ENCODE assay signal across 2 cellular contexts in genomic region chr2:235511751-235512698, GRCh38.
TF ChIP-seq lines count a peak whose summit lies in the region.

No MANE protein-coding gene starts in this region.

TF ChIP-seq in HEK293, 187 proteins besides CTCF, POLR2A, EP300 and RAD21:
- TF ChIP-seq, protein P1, sequence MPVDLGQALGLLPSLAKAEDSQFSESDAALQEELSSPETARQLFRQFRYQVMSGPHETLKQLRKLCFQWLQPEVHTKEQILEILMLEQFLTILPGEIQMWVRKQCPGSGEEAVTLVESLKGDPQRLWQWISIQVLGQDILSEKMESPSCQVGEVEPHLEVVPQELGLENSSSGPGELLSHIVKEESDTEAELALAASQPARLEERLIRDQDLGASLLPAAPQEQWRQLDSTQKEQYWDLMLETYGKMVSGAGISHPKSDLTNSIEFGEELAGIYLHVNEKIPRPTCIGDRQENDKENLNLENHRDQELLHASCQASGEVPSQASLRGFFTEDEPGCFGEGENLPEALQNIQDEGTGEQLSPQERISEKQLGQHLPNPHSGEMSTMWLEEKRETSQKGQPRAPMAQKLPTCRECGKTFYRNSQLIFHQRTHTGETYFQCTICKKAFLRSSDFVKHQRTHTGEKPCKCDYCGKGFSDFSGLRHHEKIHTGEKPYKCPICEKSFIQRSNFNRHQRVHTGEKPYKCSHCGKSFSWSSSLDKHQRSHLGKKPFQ (tag by site-specific recombination; IDR thresholded peaks at IDR 0.05): peak; percentile 88
- TF ChIP-seq, protein P2, sequence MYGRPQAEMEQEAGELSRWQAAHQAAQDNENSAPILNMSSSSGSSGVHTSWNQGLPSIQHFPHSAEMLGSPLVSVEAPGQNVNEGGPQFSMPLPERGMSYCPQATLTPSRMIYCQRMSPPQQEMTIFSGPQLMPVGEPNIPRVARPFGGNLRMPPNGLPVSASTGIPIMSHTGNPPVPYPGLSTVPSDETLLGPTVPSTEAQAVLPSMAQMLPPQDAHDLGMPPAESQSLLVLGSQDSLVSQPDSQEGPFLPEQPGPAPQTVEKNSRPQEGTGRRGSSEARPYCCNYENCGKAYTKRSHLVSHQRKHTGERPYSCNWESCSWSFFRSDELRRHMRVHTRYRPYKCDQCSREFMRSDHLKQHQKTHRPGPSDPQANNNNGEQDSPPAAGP (tag by site-specific recombination; IDR thresholded peaks at IDR 0.05): no peak
- TF ChIP-seq ZNF664 (tag by site-specific recombination; IDR thresholded peaks at IDR 0.05): no peak
- TF ChIP-seq GLIS1 (tag by site-specific recombination; IDR thresholded peaks at IDR 0.05): no peak
- TF ChIP-seq BCL11A (tag by site-specific recombination; IDR thresholded peaks at IDR 0.05; ENCODE audit: low read depth): no peak
- TF ChIP-seq, protein P3, sequence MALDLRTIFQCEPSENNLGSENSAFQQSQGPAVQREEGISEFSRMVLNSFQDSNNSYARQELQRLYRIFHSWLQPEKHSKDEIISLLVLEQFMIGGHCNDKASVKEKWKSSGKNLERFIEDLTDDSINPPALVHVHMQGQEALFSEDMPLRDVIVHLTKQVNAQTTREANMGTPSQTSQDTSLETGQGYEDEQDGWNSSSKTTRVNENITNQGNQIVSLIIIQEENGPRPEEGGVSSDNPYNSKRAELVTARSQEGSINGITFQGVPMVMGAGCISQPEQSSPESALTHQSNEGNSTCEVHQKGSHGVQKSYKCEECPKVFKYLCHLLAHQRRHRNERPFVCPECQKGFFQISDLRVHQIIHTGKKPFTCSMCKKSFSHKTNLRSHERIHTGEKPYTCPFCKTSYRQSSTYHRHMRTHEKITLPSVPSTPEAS (tag by site-specific recombination; IDR thresholded peaks at IDR 0.05): peak; percentile 83
- TF ChIP-seq KLF16 (tag by site-specific recombination; IDR thresholded peaks at IDR 0.05): no peak
- no peak for TF ChIP-seq ZNF175 (tag by site-specific recombination; IDR thresholded peaks at IDR 0.05)

TF ChIP-seq in WTC11, 78 proteins besides CTCF, POLR2A, EP300 and RAD21 (continued from another document):
- TF ChIP-seq MYBL2 (CRISPR knock-in tag; IDR thresholded peaks at IDR 0.05): no peak
- no peak for TF ChIP-seq ZSCAN18 (CRISPR knock-in tag; IDR thresholded peaks at IDR 0.05)
- TF ChIP-seq, protein P4, sequence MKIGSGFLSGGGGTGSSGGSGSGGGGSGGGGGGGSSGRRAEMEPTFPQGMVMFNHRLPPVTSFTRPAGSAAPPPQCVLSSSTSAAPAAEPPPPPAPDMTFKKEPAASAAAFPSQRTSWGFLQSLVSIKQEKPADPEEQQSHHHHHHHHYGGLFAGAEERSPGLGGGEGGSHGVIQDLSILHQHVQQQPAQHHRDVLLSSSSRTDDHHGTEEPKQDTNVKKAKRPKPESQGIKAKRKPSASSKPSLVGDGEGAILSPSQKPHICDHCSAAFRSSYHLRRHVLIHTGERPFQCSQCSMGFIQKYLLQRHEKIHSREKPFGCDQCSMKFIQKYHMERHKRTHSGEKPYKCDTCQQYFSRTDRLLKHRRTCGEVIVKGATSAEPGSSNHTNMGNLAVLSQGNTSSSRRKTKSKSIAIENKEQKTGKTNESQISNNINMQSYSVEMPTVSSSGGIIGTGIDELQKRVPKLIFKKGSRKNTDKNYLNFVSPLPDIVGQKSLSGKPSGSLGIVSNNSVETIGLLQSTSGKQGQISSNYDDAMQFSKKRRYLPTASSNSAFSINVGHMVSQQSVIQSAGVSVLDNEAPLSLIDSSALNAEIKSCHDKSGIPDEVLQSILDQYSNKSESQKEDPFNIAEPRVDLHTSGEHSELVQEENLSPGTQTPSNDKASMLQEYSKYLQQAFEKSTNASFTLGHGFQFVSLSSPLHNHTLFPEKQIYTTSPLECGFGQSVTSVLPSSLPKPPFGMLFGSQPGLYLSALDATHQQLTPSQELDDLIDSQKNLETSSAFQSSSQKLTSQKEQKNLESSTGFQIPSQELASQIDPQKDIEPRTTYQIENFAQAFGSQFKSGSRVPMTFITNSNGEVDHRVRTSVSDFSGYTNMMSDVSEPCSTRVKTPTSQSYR (CRISPR knock-in tag; IDR thresholded peaks at IDR 0.05): no peak
- no peak for TF ChIP-seq NFYB (CRISPR knock-in tag; conservative IDR thresholded peaks at IDR 0.05; ENCODE audit: low read depth)
- no peak for TF ChIP-seq PRRX2 (CRISPR knock-in tag; IDR thresholded peaks at IDR 0.05)
- no peak for TF ChIP-seq JAZF1 (CRISPR knock-in tag; IDR thresholded peaks at IDR 0.05)
- no peak for TF ChIP-seq GTF2I (CRISPR knock-in tag; conservative IDR thresholded peaks at IDR 0.05)
TF ChIP-seq in WTC11: peak in this region for 2.
